20 cellular contexts compared by ENCODE assay signal in the genomic region with DNA sequence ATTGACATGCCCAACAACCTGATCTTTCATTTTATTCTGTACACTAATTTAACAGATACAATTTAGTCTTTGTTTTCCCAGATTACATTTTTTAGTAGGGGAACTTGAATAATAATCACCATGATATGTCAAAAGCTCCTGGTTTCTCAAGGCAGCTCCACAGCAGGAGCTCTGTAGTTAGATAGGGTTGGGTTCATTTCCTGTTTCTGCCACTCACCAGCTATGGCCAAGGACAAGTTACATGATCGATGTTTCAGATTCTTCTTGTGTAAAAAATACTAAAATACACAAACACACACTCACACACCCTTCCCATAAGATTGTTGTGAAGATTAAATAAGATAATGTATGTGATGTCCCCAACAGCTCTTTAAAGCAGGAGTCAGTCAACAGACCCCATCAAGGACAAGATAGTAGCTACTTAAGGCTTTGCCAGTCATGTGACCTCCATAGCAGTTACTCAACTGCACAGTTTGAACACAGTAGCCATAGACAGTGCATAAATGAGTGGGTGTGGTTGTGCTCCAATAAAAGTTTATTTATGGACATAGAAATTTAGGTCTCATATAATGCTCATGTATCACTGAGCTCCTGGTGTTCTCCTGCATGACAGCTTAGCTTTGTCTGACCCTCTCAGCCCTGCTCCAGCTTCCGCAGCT.
"Had no signal": no experiment of that assay in that cellular context is flagged by ENCODE, and none has a peak within 500 bp of the region (broad histone marks: within the 10 kb centered on the region; RNA-seq: fewer than 3 reads in every experiment).

No MANE protein-coding gene starts in this region.

- H3K9me3 Mint-ChIP-seq: activated naive CD8-positive, alpha-beta T cell treated with anti-CD3 and anti-CD28 coated beads for 36 hours; brain; natural killer cell had no signal

- DNase-seq: activated CD4-positive, alpha-beta T cell treated with anti-CD3 and anti-CD28 coated beads, Interleukin-2, amount 50 U/mL, for 1 hour; activated CD8-positive, alpha-beta memory T cell treated with anti-CD3 and anti-CD28 coated beads for 24 hours; activated gamma-delta T cell treated with Interleukin-2 at 50 U/mL for 16 hours; activated naive CD8-positive, alpha-beta T cell treated with anti-CD3 and anti-CD28 coated beads for 36 hours; amygdala; central memory CD4-positive, alpha-beta T cell; hypothalamus; left ventricle myocardium superior; mesendoderm; natural killer cell; posterior cingulate gyrus; retina; stimulated activated CD4-positive, alpha-beta T cell treated with anti-CD3 and anti-CD28 coated beads, Interleukin-4, amount 100 ng/mL, for 24 hours; stimulated activated naive CD4-positive, alpha-beta T cell had no signal

- H3K36me3 Mint-ChIP-seq: activated naive CD8-positive, alpha-beta T cell treated with anti-CD3 and anti-CD28 coated beads for 36 hours; brain; natural killer cell had no signal

- H3K27me3 ChIP-seq: esophagus muscularis mucosa, neutrophil, tibial nerve had no signal

- H3K4me3 Mint-ChIP-seq: activated naive CD8-positive, alpha-beta T cell treated with anti-CD3 and anti-CD28 coated beads for 36 hours; brain; natural killer cell had no signal

- H3K27ac ChIP-seq: neutrophil, tibial nerve had no signal

- ATAC-seq: activated CD4-positive, CD25-positive, alpha-beta regulatory T cell treated with anti-CD3 and anti-CD28 coated beads, Interleukin-2, amount 50 U/mL, for 24 hours; left ventricle myocardium superior; natural killer cell had no signal

- H3K4me1 Mint-ChIP-seq: activated naive CD8-positive, alpha-beta T cell treated with anti-CD3 and anti-CD28 coated beads for 36 hours; brain; natural killer cell had no signal

- H3K27ac Mint-ChIP-seq: activated naive CD8-positive, alpha-beta T cell treated with anti-CD3 and anti-CD28 coated beads for 36 hours; brain; natural killer cell had no signal

- H3K36me3 ChIP-seq: esophagus muscularis mucosa, neutrophil, tibial nerve had no signal

- H3K4me1 ChIP-seq: tibial nerve had no signal

- H3K4me3 ChIP-seq: coronary artery, esophagus muscularis mucosa, tibial nerve had no signal

- H3K9me3 ChIP-seq: esophagus muscularis mucosa, neutrophil, tibial nerve had no signal
